Comparison of ENCODE assay signal across 1 cellular context in genomic region chr19:20079487-20079886, GRCh38.
TF ChIP-seq lines count a peak whose summit lies in the region.

No MANE protein-coding gene starts in this region.

TF ChIP-seq in H1, 55 proteins besides CTCF, POLR2A, EP300 and RAD21:
- TF ChIP-seq ATF2 (IDR thresholded peaks at IDR 0.05; ENCODE audit: low read length): no peak
- no peak for TF ChIP-seq JUN (IDR thresholded peaks at IDR 0.05; ENCODE audit: low read depth, low read length)
- TF ChIP-seq SP4 (IDR thresholded peaks at IDR 0.05; ENCODE audit: low read length): no peak
- no peak for TF ChIP-seq SAP30 (IDR thresholded peaks at IDR 0.05; ENCODE audit: insufficient read depth, insufficient replicate concordance, low read length)
- no peak for TF ChIP-seq CREB1 (IDR thresholded peaks at IDR 0.05)
- no peak for TF ChIP-seq PHF8 (conservative IDR thresholded peaks at IDR 0.05; ENCODE audit: low read depth, low read length)
- TF ChIP-seq CHD7 (IDR thresholded peaks at IDR 0.05; ENCODE audit: insufficient replicate concordance, low read length): no peak
- TF ChIP-seq TBP (IDR thresholded peaks at IDR 0.05; ENCODE audit: low read depth, low read length): no peak
- TF ChIP-seq BCL11A (IDR thresholded peaks at IDR 0.05; ENCODE audit: low read depth in 2 of 2, low read length in 2 of 2): no peak
- TF ChIP-seq SP2 (IDR thresholded peaks at IDR 0.05; ENCODE audit: low read length): no peak
- TF ChIP-seq POLR2AphosphoS5 (IDR thresholded peaks at IDR 0.05; ENCODE audit: low read depth, low read length): no peak
- TF ChIP-seq TEAD4 (IDR thresholded peaks at IDR 0.05; ENCODE audit: low read depth, low read length): no peak
- TF ChIP-seq ZNF274 (IDR thresholded peaks at IDR 0.05; ENCODE audit: borderline replicate concordance, extremely low read depth, low read length): no peak
